Comparison of ENCODE assay signal across 10 cellular contexts in genomic region chr17:7476474-7476873, GRCh38. TPM values are rescaled to one million over a fixed set of nuclear protein-coding genes. Genes with fewer than 3 reads are reported as not detected.
DNase-seq lines count a peak whose midpoint lies in the region; ATAC-seq and TF ChIP-seq lines count a peak whose summit lies in the region.
"Had no signal": no experiment of that assay in that cellular context is flagged by ENCODE, and none has a peak within 500 bp of the region (broad histone marks: within the 10 kb centered on the region; RNA-seq: fewer than 3 reads in every experiment).

No MANE protein-coding gene starts in this region.

- H3K4me1 Mint-ChIP-seq in endothelial cell (ENCODE audit: unreplicated experiment), result peaks cover 34% of the 10 kb centered on the region
- peaks cover 35% of the 10 kb centered on the region for H3K4me1 Mint-ChIP-seq in progenitor cell of endocrine pancreas (ENCODE audit: low read depth)

- TF ChIP-seq CTCF in endothelial cell (IDR thresholded peaks at IDR 0.05; ENCODE audit: unreplicated experiment), result no peak
- no peak for TF ChIP-seq CTCF in progenitor cell of endocrine pancreas (IDR thresholded peaks at IDR 0.05; ENCODE audit: unreplicated experiment)

- H3K4me3 Mint-ChIP-seq in endothelial cell (ENCODE audit: unreplicated experiment) (peak overlapping the region; percentile 26), progenitor cell of endocrine pancreas (ENCODE audit: low read depth) (no peak overlapping the region)

- H3K27ac Mint-ChIP-seq in endothelial cell (ENCODE audit: unreplicated experiment) (peak overlapping the region; percentile 71), progenitor cell of endocrine pancreas (peak overlapping the region; percentile 49)

- DNase-seq in Caki2 (ENCODE audit: low read depth), result peak; percentile 28
- peak; percentile 37 for DNase-seq in RKO (ENCODE audit: low spot score)
- no peak for DNase-seq in endothelial cell (ENCODE audit: low spot score)
- DNase-seq in progenitor cell of endocrine pancreas (ENCODE audit: low spot score, unreplicated experiment), result no peak
- DNase-seq in NCI-H69 (lab: John Stamatoyannopoulos, UW), result no peak
- no peak for DNase-seq in NCI-H187 treated with DMSO at 0.1 percent for 48 hours (lab: John Stamatoyannopoulos, UW)
- DNase-seq: NCI-H1092 treated with DMSO at 0.1 percent for 48 hours had no signal

- in situ Hi-C loops in Caki2 (cut with HindIII; ENCODE audit: low pct_unique_long_range_greater_than_20kb, low sequenced_read_pairs), result no loop called here

- ATAC-seq in HG03135 (IDR thresholded peaks at IDR 0.05; ENCODE audit: unreplicated experiment) (no peak), HG02610 (IDR thresholded peaks at IDR 0.05; ENCODE audit: unreplicated experiment) (no peak)

- H3K36me3 Mint-ChIP-seq in endothelial cell (ENCODE audit: low read depth, unreplicated experiment) (no peaks in the 10 kb centered on the region), progenitor cell of endocrine pancreas (ENCODE audit: insufficient read depth) (no peaks in the 10 kb centered on the region)

- H3K9me3 Mint-ChIP-seq in endothelial cell (ENCODE audit: unreplicated experiment) (no peaks in the 10 kb centered on the region), progenitor cell of endocrine pancreas (ENCODE audit: low read depth) (no peaks in the 10 kb centered on the region)

- H3K27me3 Mint-ChIP-seq in endothelial cell (ENCODE audit: unreplicated experiment), result peaks cover 14% of the 10 kb centered on the region
- H3K27me3 Mint-ChIP-seq in progenitor cell of endocrine pancreas, result no peaks in the 10 kb centered on the region

RNA-seq across cellular contexts. Expression of gene ZBTB4, which starts 3.0 kb away (rescaled TPM):
- 4.6 and 5.8 TPM in 2 replicates for total RNA-seq in Caki2 (2014; rRNA removed; shearing (Covaris generic); ENCODE audit: low replicate concordance)
- total RNA-seq in endothelial cell (ENCODE audit: unreplicated experiment), result 21.5 TPM
- 26.8 and 28.4 TPM in 2 replicates for total RNA-seq in progenitor cell of endocrine pancreas

RNA-seq across cellular contexts. Expression of gene SLC35G6, which starts 4.8 kb away (rescaled TPM):
- not detected in 2 replicates for total RNA-seq in Caki2 (2014; rRNA removed; shearing (Covaris generic); ENCODE audit: low replicate concordance)
- total RNA-seq in endothelial cell (ENCODE audit: unreplicated experiment) (not detected), progenitor cell of endocrine pancreas (not detected in 2 replicates)
- total RNA-seq: myocyte had no signal

RNA-seq across cellular contexts. Expression of gene POLR2A, which starts 7.7 kb away (rescaled TPM):
- 10.9 and 11.8 TPM in 2 replicates for total RNA-seq in Caki2 (2014; rRNA removed; shearing (Covaris generic); ENCODE audit: low replicate concordance)
- total RNA-seq in endothelial cell (ENCODE audit: unreplicated experiment), result 198 TPM
- total RNA-seq in progenitor cell of endocrine pancreas, result 195 and 210 TPM in 2 replicates

RNA-seq across cellular contexts. Expression of gene CHRNB1, which starts 31.6 kb away (rescaled TPM):
- 4.0 and 11.0 TPM in 2 replicates for total RNA-seq in Caki2 (2014; rRNA removed; shearing (Covaris generic); ENCODE audit: low replicate concordance)
- 11.8 TPM for total RNA-seq in endothelial cell (ENCODE audit: unreplicated experiment)
- 17.2 and 19.1 TPM in 2 replicates for total RNA-seq in progenitor cell of endocrine pancreas

RNA-seq across cellular contexts. Expression of gene FGF11, which starts 37.2 kb away (rescaled TPM):
- 0.06 and 0.98 TPM in 2 replicates for total RNA-seq in Caki2 (2014; rRNA removed; shearing (Covaris generic); ENCODE audit: low replicate concordance)
- total RNA-seq in endothelial cell (ENCODE audit: unreplicated experiment), result 19.7 TPM
- total RNA-seq in progenitor cell of endocrine pancreas, result 4.5 and 5.1 TPM in 2 replicates

Comparison
In these comparisons a context has a peak if more than half of its experiments do, and no peak if none do; other contexts are left out.
1. DNase-seq: peak in Caki2 (single experiment) and RKO (single experiment); none in endothelial cell (single experiment), progenitor cell of endocrine pancreas (single experiment), NCI-H69 (single experiment) and NCI-H187 treated with DMSO at 0.1 percent for 48 hours (single experiment).
2. RNA of gene POLR2A, which starts 7.7 kb away (total RNA-seq): 198 TPM in endothelial cell (single experiment) and 195 to 210 TPM in progenitor cell of endocrine pancreas; 10.9 to 11.8 TPM in Caki2; every median in the first group is over 10 times any median in the second.